17 cellular contexts compared by ENCODE assay signal in the genomic region with DNA sequence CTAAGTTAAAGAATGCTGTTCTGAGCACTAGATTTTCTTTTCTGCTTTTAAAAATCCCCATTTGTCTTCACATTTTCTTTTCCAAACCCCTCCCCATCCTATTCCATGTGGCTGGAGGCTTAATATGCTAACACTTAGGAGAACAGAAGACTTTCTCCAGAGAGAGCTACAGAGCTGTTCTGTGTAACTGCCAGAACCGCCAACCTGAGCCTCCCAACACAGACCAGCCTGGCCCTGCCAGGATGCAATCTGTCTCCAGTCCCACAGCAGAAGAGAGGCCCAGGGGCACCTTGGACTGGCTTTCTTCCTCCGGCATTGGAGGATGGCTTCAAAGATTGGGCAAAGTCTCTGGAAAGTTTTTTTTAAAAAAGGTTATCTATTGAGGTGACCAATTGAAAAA.
"Had no signal": no experiment of that assay in that cellular context is flagged by ENCODE, and none has a peak within 500 bp of the region (broad histone marks: within the 10 kb centered on the region; RNA-seq: fewer than 3 reads in every experiment).

No MANE protein-coding gene starts in this region.

- H3K36me3 ChIP-seq: esophagus muscularis mucosa, lower lobe of right lung had no signal

- H3K4me3 ChIP-seq: esophagus muscularis mucosa, lower lobe of right lung had no signal

- H3K27me3 ChIP-seq: esophagus muscularis mucosa had no signal

- H3K27ac ChIP-seq: esophagus muscularis mucosa, lower lobe of right lung had no signal

- ATAC-seq: activated CD8-positive, alpha-beta memory T cell treated with anti-CD3 and anti-CD28 coated beads, Interleukin-2, amount 10 ng/mL, durations not matched to agents 7 days and 5 days; left cardiac atrium; lower lobe of right lung; natural killer cell treated with Interleukin-12 subunit alpha and Interleukin-12 subunit beta and Interleukin-15 and Interleukin-18, amount 100 ng/mL, for 72 hours; T-cell had no signal

- H3K9me3 ChIP-seq: esophagus muscularis mucosa, lower lobe of right lung had no signal

- DNase-seq: activated CD4-positive, alpha-beta memory T cell treated with anti-CD3 and anti-CD28 coated beads, Interleukin-2, amount 10 ng/mL, durations not matched to agents 7 days and 5 days; activated CD4-positive, alpha-beta T cell treated with anti-CD3 and anti-CD28 coated beads for 48 hours; activated CD4-positive, CD25-positive, alpha-beta regulatory T cell; activated CD8-positive, alpha-beta memory T cell treated with anti-CD3 and anti-CD28 coated beads, Interleukin-2, amount 10 ng/mL, durations not matched to agents 7 days and 5 days; effector CD4-positive, alpha-beta T cell; left cardiac atrium; lower lobe of right lung; nucleus accumbens; posterior cingulate gyrus; stimulated activated CD4-positive, alpha-beta T cell treated with anti-CD3 and anti-CD28 coated beads, Interleukin-12 subunit alpha, Interleukin-12 subunit beta, amount 100 ng/mL, for 4 hours; stimulated activated CD4-positive, alpha-beta T cell treated with anti-CD3 and anti-CD28 coated beads, Interleukin-1b, Interleukin-23, amount 100 ng/mL, for 48 hours; stimulated activated CD8-positive, alpha-beta memory T cell treated with anti-CD3 and anti-CD28 coated beads, Interleukin-4, amount 100 ng/mL, for 48 hours; stimulated activated naive CD4-positive, alpha-beta T cell; T-cell; T-helper 9 cell had no signal
